ENCODE assay signal across 20 cellular contexts in genomic region chr4:116539744-116540143, GRCh38.
"Had no signal": no experiment of that assay in that cellular context is flagged by ENCODE, and none has a peak within 500 bp of the region (broad histone marks: within the 10 kb centered on the region; RNA-seq: fewer than 3 reads in every experiment).

No MANE protein-coding gene starts in this region.

- H3K27ac ChIP-seq: dorsolateral prefrontal cortex, gastrocnemius medialis, lower lobe of right lung, pancreas, right lobe of liver, thoracic aorta, tibial nerve, upper lobe of left lung had no signal

- H3K4me1 ChIP-seq: gastrocnemius medialis, lower lobe of right lung, pancreas, right lobe of liver, tibial nerve, upper lobe of left lung had no signal

- H3K27me3 ChIP-seq: gastrocnemius medialis, pancreas, right lobe of liver, tibial nerve, upper lobe of left lung had no signal

- DNase-seq: dorsolateral prefrontal cortex; effector CD4-positive, alpha-beta T cell; foreskin fibroblast; gastrocnemius medialis; head of caudate nucleus; left ventricle myocardium superior; lower lobe of right lung; natural killer cell; occipital lobe; pancreas; right lobe of liver; small intestine; stimulated activated CD4-positive, alpha-beta T cell treated with anti-CD3 and anti-CD28 coated beads, Interleukin-15, amount 100 ng/mL, for 24 hours; stimulated activated CD4-positive, alpha-beta T cell treated with anti-CD3 and anti-CD28 coated beads, Interleukin-2, amount 100 ng/mL, for 48 hours; stimulated activated naive B cell treated with anti-CD40 and anti-IgM and Interleukin-4, amounts not matched to agents 10 μg/mL and 1 μg/mL and 100 μg/mL, for 72 hours; upper lobe of left lung had no signal

- H3K36me3 ChIP-seq: gastrocnemius medialis, lower lobe of right lung, pancreas, right lobe of liver, thoracic aorta, tibial nerve, upper lobe of left lung had no signal

- H3K4me3 ChIP-seq: dorsolateral prefrontal cortex, gastrocnemius medialis, lower lobe of right lung, pancreas, right lobe of liver, thoracic aorta, tibial nerve, upper lobe of left lung had no signal

- H3K9me3 ChIP-seq: gastrocnemius medialis, lower lobe of right lung, pancreas, right lobe of liver, thoracic aorta, upper lobe of left lung had no signal

- FAIRE-seq: keratinocyte, pancreas, small intestine, urothelium cell line had no signal

- ATAC-seq: gastrocnemius medialis; left ventricle myocardium superior; lower lobe of right lung; natural killer cell; pancreas; right lobe of liver; stimulated activated naive B cell treated with anti-CD40 and anti-IgM and Interleukin-4, amounts not matched to agents 10 μg/mL and 1 μg/mL and 100 μg/mL, for 72 hours had no signal
